ENCODE assay signal across 28 cellular contexts in genomic region chr6:74273541-74273940, GRCh38.
"Had no signal": no experiment of that assay in that cellular context is flagged by ENCODE, and none has a peak within 500 bp of the region (broad histone marks: within the 10 kb centered on the region; RNA-seq: fewer than 3 reads in every experiment).

No MANE protein-coding gene starts in this region.

- H3K9me3 ChIP-seq: colonic mucosa, esophagus muscularis mucosa, esophagus squamous epithelium, gastrocnemius medialis, gastroesophageal sphincter, heart left ventricle, heart right ventricle had no signal

- ATAC-seq: effector memory CD8-positive, alpha-beta T cell; esophagus mucosa; foreskin keratinocyte; gastrocnemius medialis; gastroesophageal sphincter; heart left ventricle; heart right ventricle had no signal

- DNase-seq: colonic mucosa; cortex of kidney; dermis blood vessel endothelial cell; dorsolateral prefrontal cortex; effector CD4-positive, alpha-beta T cell; effector CD8-positive, alpha-beta T cell; effector memory CD4-positive, alpha-beta T cell; effector memory CD8-positive, alpha-beta T cell; endodermal cell; erythroblast; esophagus squamous epithelium; foreskin fibroblast; foreskin keratinocyte; foreskin melanocyte; gastrocnemius medialis; glutamatergic neuron; head of caudate nucleus; heart left ventricle; heart right ventricle had no signal

- H3K27me3 ChIP-seq: colonic mucosa, dorsolateral prefrontal cortex, esophagus muscularis mucosa, esophagus squamous epithelium, foreskin keratinocyte, gastrocnemius medialis, gastroesophageal sphincter, heart left ventricle, heart right ventricle had no signal

- FAIRE-seq: colon, endometrium, endothelial cell of umbilical vein, frontal cortex had no signal

- H3K4me1 ChIP-seq: colonic mucosa had no signal

- H3K4me3 ChIP-seq: colonic mucosa, coronary artery, dorsolateral prefrontal cortex, esophagus muscularis mucosa, esophagus squamous epithelium, gastrocnemius medialis, gastroesophageal sphincter, heart left ventricle, heart right ventricle had no signal

- H3K36me3 ChIP-seq: colonic mucosa, esophagus muscularis mucosa, esophagus squamous epithelium, gastrocnemius medialis, gastroesophageal sphincter, heart left ventricle, heart right ventricle had no signal

- H3K27ac ChIP-seq: colonic mucosa, coronary artery, dorsolateral prefrontal cortex, epithelial cell of prostate, esophagus muscularis mucosa, esophagus squamous epithelium, foreskin keratinocyte, gastrocnemius medialis, gastroesophageal sphincter, heart left ventricle, heart right ventricle had no signal
